1 cellular context compared by ENCODE assay signal in genomic region chr2:218849721-218850120, GRCh38.
TF ChIP-seq lines count a peak whose summit lies in the region.

No MANE protein-coding gene starts in this region.

TF ChIP-seq in HCT116, 20 proteins besides CTCF, POLR2A, EP300 and RAD21:
- no peak for TF ChIP-seq CBX3 (IDR thresholded peaks at IDR 0.05; ENCODE audit: low read depth)
- no peak for TF ChIP-seq EZH2 (IDR thresholded peaks at IDR 0.05)
- no peak for TF ChIP-seq TCF7L2 (IDR thresholded peaks at IDR 0.05; ENCODE audit: borderline replicate concordance, extremely low read depth, insufficient read depth, insufficient read length)
- no peak for TF ChIP-seq REST (IDR thresholded peaks at IDR 0.05; ENCODE audit: low read depth)
- TF ChIP-seq POLR2AphosphoS5 (IDR thresholded peaks at IDR 0.05; ENCODE audit: low read depth, low read length): no peak
- no peak for TF ChIP-seq EGR1 (IDR thresholded peaks at IDR 0.05; ENCODE audit: low read depth)
